24 cellular contexts compared by ENCODE assay signal in genomic region chr3:34859741-34860140, GRCh38.
"Had no signal": no experiment of that assay in that cellular context is flagged by ENCODE, and none has a peak within 500 bp of the region (broad histone marks: within the 10 kb centered on the region; RNA-seq: fewer than 3 reads in every experiment).

No MANE protein-coding gene starts in this region.

- H3K4me3 Mint-ChIP-seq: activated CD4-positive, alpha-beta T cell treated with anti-CD3 and anti-CD28 coated beads, Interleukin-2, amount 10 ng/mL, durations not matched to agents 24 days and 14 days; activated CD8-positive, alpha-beta memory T cell treated with anti-CD3 and anti-CD28 coated beads, Interleukin-2, amount 10 ng/mL, durations not matched to agents 7 days and 5 days; activated CD8-positive, alpha-beta T cell treated with anti-CD3 and anti-CD28 coated beads for 36 hours; activated T-helper 17 cell treated with anti-CD3 and anti-CD28 coated beads, Interleukin-2, amount 50 U/mL, for 72 hours; naive thymus-derived CD4-positive, alpha-beta T cell; neural crest cell; stimulated activated naive CD8-positive, alpha-beta T cell treated with anti-CD3 and anti-CD28 coated beads, Interleukin-15, Interleukin-2, amounts not matched to agents 100 ng/mL and 50 ng/mL, for 24 hours had no signal

- H3K27me3 Mint-ChIP-seq: activated CD4-positive, alpha-beta T cell treated with anti-CD3 and anti-CD28 coated beads, Interleukin-2, amount 10 ng/mL, durations not matched to agents 24 days and 14 days; activated CD8-positive, alpha-beta memory T cell treated with anti-CD3 and anti-CD28 coated beads, Interleukin-2, amount 10 ng/mL, durations not matched to agents 7 days and 5 days; activated CD8-positive, alpha-beta T cell treated with anti-CD3 and anti-CD28 coated beads for 36 hours; activated T-helper 17 cell treated with anti-CD3 and anti-CD28 coated beads, Interleukin-2, amount 50 U/mL, for 72 hours; naive thymus-derived CD4-positive, alpha-beta T cell; stimulated activated naive CD8-positive, alpha-beta T cell treated with anti-CD3 and anti-CD28 coated beads, Interleukin-15, Interleukin-2, amounts not matched to agents 100 ng/mL and 50 ng/mL, for 24 hours had no signal

- H3K36me3 ChIP-seq: adrenal gland, esophagus muscularis mucosa, lower lobe of right lung, right lobe of liver, thyroid gland, uterus had no signal

- H3K27ac ChIP-seq: adrenal gland, body of pancreas, dorsolateral prefrontal cortex, esophagus muscularis mucosa, lower lobe of right lung, right lobe of liver, skin epidermis, thyroid gland, uterus had no signal

- H3K27me3 ChIP-seq: adrenal gland, body of pancreas, dorsolateral prefrontal cortex, esophagus muscularis mucosa, right lobe of liver, thyroid gland, uterus had no signal

- DNase-seq: activated CD4-positive, alpha-beta T cell treated with anti-CD3 and anti-CD28 coated beads, Interleukin-2, amount 10 ng/mL, durations not matched to agents 24 days and 14 days; activated CD8-positive, alpha-beta memory T cell treated with anti-CD3 and anti-CD28 coated beads, Interleukin-2, amount 10 ng/mL, durations not matched to agents 7 days and 5 days; activated CD8-positive, alpha-beta T cell treated with anti-CD3 and anti-CD28 coated beads for 36 hours; adrenal gland; body of pancreas; caudate nucleus; dorsolateral prefrontal cortex; kidney; lower lobe of right lung; naive thymus-derived CD4-positive, alpha-beta T cell; posterior cingulate gyrus; right lobe of liver; stimulated activated CD4-positive, alpha-beta T cell treated with anti-CD3 and anti-CD28 coated beads, Interleukin-1b, Interleukin-23, amount 100 ng/mL, for 48 hours; substantia nigra; T-helper 2 cell; thyroid gland; uterus had no signal

- H3K27ac Mint-ChIP-seq: activated CD4-positive, alpha-beta T cell treated with anti-CD3 and anti-CD28 coated beads, Interleukin-2, amount 10 ng/mL, durations not matched to agents 24 days and 14 days; activated CD8-positive, alpha-beta memory T cell treated with anti-CD3 and anti-CD28 coated beads, Interleukin-2, amount 10 ng/mL, durations not matched to agents 7 days and 5 days; activated CD8-positive, alpha-beta T cell treated with anti-CD3 and anti-CD28 coated beads for 36 hours; activated naive CD4-positive, alpha-beta T cell treated with anti-CD3 and anti-CD28 coated beads, Interleukin-2, amount 50 U/mL, for 72 hours; activated T-helper 17 cell treated with anti-CD3 and anti-CD28 coated beads, Interleukin-2, amount 50 U/mL, for 72 hours; naive thymus-derived CD4-positive, alpha-beta T cell; stimulated activated naive CD8-positive, alpha-beta T cell treated with anti-CD3 and anti-CD28 coated beads, Interleukin-15, Interleukin-2, amounts not matched to agents 100 ng/mL and 50 ng/mL, for 24 hours had no signal

- H3K4me1 Mint-ChIP-seq: activated CD4-positive, alpha-beta T cell treated with anti-CD3 and anti-CD28 coated beads, Interleukin-2, amount 10 ng/mL, durations not matched to agents 24 days and 14 days; activated CD8-positive, alpha-beta memory T cell treated with anti-CD3 and anti-CD28 coated beads, Interleukin-2, amount 10 ng/mL, durations not matched to agents 7 days and 5 days; activated T-helper 17 cell treated with anti-CD3 and anti-CD28 coated beads, Interleukin-2, amount 50 U/mL, for 72 hours; naive thymus-derived CD4-positive, alpha-beta T cell had no signal

- H3K9me3 ChIP-seq: adrenal gland, body of pancreas, esophagus muscularis mucosa, lower lobe of right lung, right lobe of liver, thyroid gland, uterus had no signal

- FAIRE-seq: colon, kidney had no signal

- H3K36me3 Mint-ChIP-seq: activated CD8-positive, alpha-beta memory T cell treated with anti-CD3 and anti-CD28 coated beads, Interleukin-2, amount 10 ng/mL, durations not matched to agents 7 days and 5 days; activated naive CD4-positive, alpha-beta T cell treated with anti-CD3 and anti-CD28 coated beads, Interleukin-2, amount 50 U/mL, for 72 hours; naive thymus-derived CD4-positive, alpha-beta T cell had no signal

- H3K4me1 ChIP-seq: adrenal gland, body of pancreas, lower lobe of right lung, right lobe of liver, thyroid gland, uterus had no signal

- H3K4me3 ChIP-seq: adrenal gland, body of pancreas, dorsolateral prefrontal cortex, esophagus muscularis mucosa, lower lobe of right lung, right lobe of liver, skin epidermis, thyroid gland, uterus had no signal

- H3K9me3 Mint-ChIP-seq: activated CD4-positive, alpha-beta T cell treated with anti-CD3 and anti-CD28 coated beads, Interleukin-2, amount 10 ng/mL, durations not matched to agents 24 days and 14 days; activated CD8-positive, alpha-beta T cell treated with anti-CD3 and anti-CD28 coated beads for 36 hours; activated naive CD4-positive, alpha-beta T cell treated with anti-CD3 and anti-CD28 coated beads, Interleukin-2, amount 50 U/mL, for 72 hours; activated T-helper 17 cell treated with anti-CD3 and anti-CD28 coated beads, Interleukin-2, amount 50 U/mL, for 72 hours; naive thymus-derived CD4-positive, alpha-beta T cell; neural crest cell; stimulated activated naive CD8-positive, alpha-beta T cell treated with anti-CD3 and anti-CD28 coated beads, Interleukin-15, Interleukin-2, amounts not matched to agents 100 ng/mL and 50 ng/mL, for 24 hours had no signal
